8 cellular contexts compared by ENCODE assay signal in genomic region chr20:444862-445426, GRCh38. TPM values are rescaled to one million over a fixed set of nuclear protein-coding genes. Genes with fewer than 3 reads are reported as not detected.
DNase-seq lines count a peak whose midpoint lies in the region; ATAC-seq and TF ChIP-seq lines count a peak whose summit lies in the region.

No MANE protein-coding gene starts in this region.

- H3K9me3 Mint-ChIP-seq in chondrocyte (ENCODE audit: low read depth): no peaks in the 10 kb centered on the region
- H3K9me3 Mint-ChIP-seq in type B pancreatic cell: no peaks in the 10 kb centered on the region

- no peaks in the 10 kb centered on the region for H3K27me3 Mint-ChIP-seq in chondrocyte (ENCODE audit: low read depth)
- no peaks in the 10 kb centered on the region for H3K27me3 Mint-ChIP-seq in type B pancreatic cell

- TF ChIP-seq CTCF in chondrocyte (IDR thresholded peaks at IDR 0.05): no peak
- TF ChIP-seq CTCF in type B pancreatic cell (conservative IDR thresholded peaks at IDR 0.05): no peak

- peak; percentile 50 for ATAC-seq in Right ventricle myocardium superior (ENCODE audit: poor library complexity)
- no peak for ATAC-seq in GM21360 (IDR thresholded peaks at IDR 0.05; ENCODE audit: unreplicated experiment)
- ATAC-seq in GM19452 (IDR thresholded peaks at IDR 0.05; ENCODE audit: unreplicated experiment): no peak

- peak overlapping the region; percentile 95 for H3K27ac Mint-ChIP-seq in chondrocyte (ENCODE audit: unreplicated experiment)
- peak overlapping the region; percentile 29 for H3K27ac Mint-ChIP-seq in type B pancreatic cell

- intact Hi-C loops in Right ventricle myocardium superior (cut with DNase I) (no loop called here), cardiac septum (cut with DNase I) (loop anchor here (2.0 kb wide), 1 partner anchor 18 kb away; the partner anchor contains the start of gene TBC1D20)

- H3K36me3 Mint-ChIP-seq in chondrocyte (ENCODE audit: low read depth) (peaks cover 23% of the 10 kb centered on the region), type B pancreatic cell (peaks cover 26% of the 10 kb centered on the region)

- H3K4me1 Mint-ChIP-seq in chondrocyte (ENCODE audit: low read depth) (peaks cover 39% of the 10 kb centered on the region), type B pancreatic cell (ENCODE audit: unreplicated experiment) (peaks cover 16% of the 10 kb centered on the region)

- in situ Hi-C loops in KBM-7 (cut with MboI; ENCODE audit: low pct_unique_long_range_greater_than_20kb, low sequenced_read_pairs): no loop called here

- DNase-seq in Right ventricle myocardium superior (no peak), cardiac septum (ENCODE audit: low spot score) (no peak), chondrocyte (ENCODE audit: low spot score) (no peak), islet precursor cell (peak; percentile 62), type B pancreatic cell (ENCODE audit: extremely low spot score, unreplicated experiment) (no peak), KBM-7 (no peak)

- H3K4me3 Mint-ChIP-seq in chondrocyte (ENCODE audit: unreplicated experiment): peak overlapping the region; percentile 3
- H3K4me3 Mint-ChIP-seq in type B pancreatic cell: no peak overlapping the region

RNA-seq across cellular contexts. Expression of gene TBC1D20, which starts 17.4 kb away (rescaled TPM):
- total RNA-seq in Right ventricle myocardium superior (23.1 TPM), cardiac septum (26.5 TPM), chondrocyte (56.2 to 64.7 TPM (median 64.0 TPM) in 3 replicates), type B pancreatic cell (ENCODE audit: low replicate concordance) (31.8 and 33.2 TPM in 2 replicates)

RNA-seq across cellular contexts. Expression of gene RBCK1, which starts 36.8 kb away (rescaled TPM):
- total RNA-seq in Right ventricle myocardium superior (44.2 TPM), cardiac septum (44.3 TPM), chondrocyte (84.1 to 95.5 TPM (median 94.3 TPM) in 3 replicates), type B pancreatic cell (ENCODE audit: low replicate concordance) (81.3 and 84.9 TPM in 2 replicates)
